18 cellular contexts compared by ENCODE assay signal in genomic region chr10:69661414-69662172, GRCh38.
"Had no signal": no experiment of that assay in that cellular context is flagged by ENCODE, and none has a peak within 500 bp of the region (broad histone marks: within the 10 kb centered on the region; RNA-seq: fewer than 3 reads in every experiment).

No MANE protein-coding gene starts in this region.

- H3K79me2 ChIP-seq: parathyroid adenoma had no signal

- H3K36me3 Mint-ChIP-seq: naive thymus-derived CD8-positive, alpha-beta T cell; stimulated activated memory B cell treated with anti-CD40 and anti-IgM and Interleukin-4, amounts not matched to agents 10 μg/mL and 1 μg/mL and 100 μg/mL, for 72 hours had no signal

- H3K27ac ChIP-seq: dorsolateral prefrontal cortex, heart left ventricle, parathyroid adenoma, prostate gland, right lobe of liver, tibial artery had no signal

- H3K4me3 ChIP-seq: dorsolateral prefrontal cortex, heart left ventricle, mucosa of descending colon, prostate gland, right lobe of liver, tibial artery had no signal

- H3K9me3 ChIP-seq: heart left ventricle, mucosa of descending colon, prostate gland, right lobe of liver, tibial artery had no signal

- H3K36me3 ChIP-seq: heart left ventricle, prostate gland, right lobe of liver, tibial artery had no signal

- H2AFZ ChIP-seq: parathyroid adenoma had no signal

- H3K9me3 Mint-ChIP-seq: naive thymus-derived CD8-positive, alpha-beta T cell; stimulated activated memory B cell treated with anti-CD40 and anti-IgM and Interleukin-4, amounts not matched to agents 10 μg/mL and 1 μg/mL and 100 μg/mL, for 72 hours; stimulated activated naive CD8-positive, alpha-beta T cell treated with anti-CD3 and anti-CD28 coated beads, Interleukin-15, Interleukin-2, amounts not matched to agents 100 ng/mL and 50 ng/mL, for 24 hours had no signal

- H3K4me3 Mint-ChIP-seq: naive thymus-derived CD8-positive, alpha-beta T cell; stimulated activated memory B cell treated with anti-CD40 and anti-IgM and Interleukin-4, amounts not matched to agents 10 μg/mL and 1 μg/mL and 100 μg/mL, for 72 hours; stimulated activated naive CD8-positive, alpha-beta T cell treated with anti-CD3 and anti-CD28 coated beads, Interleukin-15, Interleukin-2, amounts not matched to agents 100 ng/mL and 50 ng/mL, for 24 hours had no signal

- H3K27ac Mint-ChIP-seq: naive thymus-derived CD8-positive, alpha-beta T cell; stimulated activated memory B cell treated with anti-CD40 and anti-IgM and Interleukin-4, amounts not matched to agents 10 μg/mL and 1 μg/mL and 100 μg/mL, for 72 hours; stimulated activated naive CD8-positive, alpha-beta T cell treated with anti-CD3 and anti-CD28 coated beads, Interleukin-15, Interleukin-2, amounts not matched to agents 100 ng/mL and 50 ng/mL, for 24 hours had no signal

- H3K27me3 ChIP-seq: right lobe of liver had no signal

- H3K4me1 ChIP-seq: parathyroid adenoma, prostate gland, tibial artery had no signal

- H3K4me1 Mint-ChIP-seq: stimulated activated memory B cell treated with anti-CD40 and anti-IgM and Interleukin-4, amounts not matched to agents 10 μg/mL and 1 μg/mL and 100 μg/mL, for 72 hours had no signal

- H3K9ac ChIP-seq: parathyroid adenoma had no signal

- DNase-seq: cortex of kidney; dorsolateral prefrontal cortex; effector CD8-positive, alpha-beta T cell; heart left ventricle; hippocampal formation; mammary epithelial cell; mucosa of descending colon; naive thymus-derived CD8-positive, alpha-beta T cell; occipital lobe; retina; stimulated activated CD4-positive, alpha-beta T cell treated with anti-CD3 and anti-CD28 coated beads, Interleukin-4, amount 100 ng/mL, for 1 hour; tibial artery had no signal

- ATAC-seq: heart left ventricle; left lobe of liver; mucosa of descending colon; naive thymus-derived CD8-positive, alpha-beta T cell; right lobe of liver; stimulated activated memory B cell treated with anti-CD40 and anti-IgM and Interleukin-4, amounts not matched to agents 10 μg/mL and 1 μg/mL and 100 μg/mL, for 72 hours had no signal
